In the genomic region with DNA sequence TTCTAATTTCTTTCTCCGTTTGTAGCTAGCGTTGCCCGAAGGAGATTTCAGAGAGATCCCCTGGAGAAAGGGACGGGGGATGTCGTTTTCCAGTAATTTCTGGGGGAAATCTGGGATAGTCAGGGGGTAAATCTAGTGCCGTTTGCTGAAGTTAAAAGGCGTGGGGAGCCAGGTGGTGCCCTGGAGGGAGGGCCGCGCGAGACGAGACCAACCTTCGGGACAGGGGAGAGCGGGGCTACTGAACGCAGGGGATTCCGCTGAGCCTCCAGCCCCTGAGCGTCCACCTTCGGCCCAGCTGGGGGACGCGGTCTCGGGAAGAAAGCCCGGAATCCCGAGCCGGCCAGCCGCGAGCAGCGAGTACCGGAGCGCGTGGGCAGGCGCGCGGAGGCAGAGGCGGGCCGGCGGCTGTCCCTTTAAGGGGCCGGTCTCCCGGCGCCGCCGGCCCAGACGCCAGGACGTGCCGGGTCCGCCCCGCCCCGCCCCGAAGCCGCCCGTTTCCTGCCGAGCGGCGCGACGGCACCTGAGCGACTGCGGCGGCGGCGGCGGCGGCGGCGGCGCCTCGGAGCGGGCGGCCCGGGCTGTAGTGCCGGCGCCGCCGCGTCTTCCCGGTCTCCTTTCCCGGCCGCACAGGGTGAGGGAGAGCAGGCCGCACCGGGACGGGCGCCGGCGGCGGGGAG, we compare ENCODE assay signal across 8 cellular contexts. TPM values are rescaled to one million over a fixed set of nuclear protein-coding genes. Genes with fewer than 3 reads are reported as not detected.
DNase-seq lines count a peak whose midpoint lies in the region; ATAC-seq and TF ChIP-seq lines count a peak whose summit lies in the region.

A gene with protein sequence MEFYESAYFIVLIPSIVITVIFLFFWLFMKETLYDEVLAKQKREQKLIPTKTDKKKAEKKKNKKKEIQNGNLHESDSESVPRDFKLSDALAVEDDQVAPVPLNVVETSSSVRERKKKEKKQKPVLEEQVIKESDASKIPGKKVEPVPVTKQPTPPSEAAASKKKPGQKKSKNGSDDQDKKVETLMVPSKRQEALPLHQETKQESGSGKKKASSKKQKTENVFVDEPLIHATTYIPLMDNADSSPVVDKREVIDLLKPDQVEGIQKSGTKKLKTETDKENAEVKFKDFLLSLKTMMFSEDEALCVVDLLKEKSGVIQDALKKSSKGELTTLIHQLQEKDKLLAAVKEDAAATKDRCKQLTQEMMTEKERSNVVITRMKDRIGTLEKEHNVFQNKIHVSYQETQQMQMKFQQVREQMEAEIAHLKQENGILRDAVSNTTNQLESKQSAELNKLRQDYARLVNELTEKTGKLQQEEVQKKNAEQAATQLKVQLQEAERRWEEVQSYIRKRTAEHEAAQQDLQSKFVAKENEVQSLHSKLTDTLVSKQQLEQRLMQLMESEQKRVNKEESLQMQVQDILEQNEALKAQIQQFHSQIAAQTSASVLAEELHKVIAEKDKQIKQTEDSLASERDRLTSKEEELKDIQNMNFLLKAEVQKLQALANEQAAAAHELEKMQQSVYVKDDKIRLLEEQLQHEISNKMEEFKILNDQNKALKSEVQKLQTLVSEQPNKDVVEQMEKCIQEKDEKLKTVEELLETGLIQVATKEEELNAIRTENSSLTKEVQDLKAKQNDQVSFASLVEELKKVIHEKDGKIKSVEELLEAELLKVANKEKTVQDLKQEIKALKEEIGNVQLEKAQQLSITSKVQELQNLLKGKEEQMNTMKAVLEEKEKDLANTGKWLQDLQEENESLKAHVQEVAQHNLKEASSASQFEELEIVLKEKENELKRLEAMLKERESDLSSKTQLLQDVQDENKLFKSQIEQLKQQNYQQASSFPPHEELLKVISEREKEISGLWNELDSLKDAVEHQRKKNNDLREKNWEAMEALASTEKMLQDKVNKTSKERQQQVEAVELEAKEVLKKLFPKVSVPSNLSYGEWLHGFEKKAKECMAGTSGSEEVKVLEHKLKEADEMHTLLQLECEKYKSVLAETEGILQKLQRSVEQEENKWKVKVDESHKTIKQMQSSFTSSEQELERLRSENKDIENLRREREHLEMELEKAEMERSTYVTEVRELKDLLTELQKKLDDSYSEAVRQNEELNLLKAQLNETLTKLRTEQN (N-terminal part only) (plus strand): TSS at position 484 of the 677 bp plus-strand sequence. CDS start 31,842 bp downstream, outside the sequence.

- H3K79me2 ChIP-seq in OCI-LY1 (ENCODE audit: insufficient read depth, low read length): peaks cover 35% of the 10 kb centered on the region

- H3K9me2 ChIP-seq in OCI-LY1 (ENCODE audit: low read depth, low read length): no peaks in the 10 kb centered on the region

- peak within 1 kb of the TSS; percentile 90 for H3K9ac ChIP-seq in OCI-LY1 (ENCODE audit: low read length)

- H4K20me1 ChIP-seq in OCI-LY1 (ENCODE audit: insufficient read depth, low read length): peaks cover 2% of the 10 kb centered on the region

- peak within 1 kb of the TSS; percentile 93 to 96 (median 94) for H3K4me3 Mint-ChIP-seq in CD8-positive, alpha-beta memory T cell

- H3K27ac ChIP-seq in CD8-positive, alpha-beta memory T cell (ENCODE audit: low read depth, low read length): peak within 1 kb of the TSS; percentile 70
- peak within 1 kb of the TSS; percentile 70 for H3K27ac ChIP-seq in OCI-LY1 (ENCODE audit: low read depth, low read length, poor library complexity, severe bottlenecking)

- no peaks in the 10 kb centered on the region for H3K27me3 Mint-ChIP-seq in CD8-positive, alpha-beta memory T cell

- peak within 1 kb of the TSS; percentile 83 for H3K4me2 ChIP-seq in OCI-LY1 (ENCODE audit: low read length)

- no peaks in the 10 kb centered on the region for H3K9me3 Mint-ChIP-seq in CD8-positive, alpha-beta memory T cell

- peak within 1 kb of the TSS; percentile 88 for H2AFZ ChIP-seq in OCI-LY1 (ENCODE audit: low read length)

- H3K27ac Mint-ChIP-seq in CD8-positive, alpha-beta memory T cell: peak within 1 kb of the TSS; percentile 92 to 96 (median 95)

- peak within 1 kb of the TSS; percentile 82 for H3K4me3 ChIP-seq in CD8-positive, alpha-beta memory T cell (ENCODE audit: low read length)
- peak within 1 kb of the TSS; percentile 94 for H3K4me3 ChIP-seq in OCI-LY1 (ENCODE audit: low read depth, low read length, poor library complexity, severe bottlenecking)
- H3K4me3 ChIP-seq in mononuclear cell (ENCODE audit: low read length): peak within 1 kb of the TSS; percentile 62

- H3K4me1 Mint-ChIP-seq in CD8-positive, alpha-beta memory T cell: peaks cover 17 to 30% (median 26%) of the 10 kb centered on the region in 3 donors

- H3K9me3 ChIP-seq in CD8-positive, alpha-beta memory T cell (ENCODE audit: low read length): no peaks in the 10 kb centered on the region
- H3K9me3 ChIP-seq in OCI-LY1 (ENCODE audit: low read length) (no peaks in the 10 kb centered on the region), mononuclear cell (ENCODE audit: low read depth, low read length) (no peaks in the 10 kb centered on the region)

- no peak for TF ChIP-seq CTCF in OCI-LY1 (IDR thresholded peaks at IDR 0.05; ENCODE audit: low read length)

- peaks cover 0 to 11% (median 0%) of the 10 kb centered on the region in 3 donors for H3K36me3 Mint-ChIP-seq in CD8-positive, alpha-beta memory T cell

- no peaks in the 10 kb centered on the region for H3K36me3 ChIP-seq in CD8-positive, alpha-beta memory T cell (ENCODE audit: insufficient read depth, low read length)
- no peaks in the 10 kb centered on the region for H3K36me3 ChIP-seq in OCI-LY1 (ENCODE audit: insufficient read depth, low read length)

- CTCF ChIA-PET in CD8-positive, alpha-beta memory T cell (lab: Charles Lee): no interaction called here

- POLR2A ChIA-PET in CD8-positive, alpha-beta memory T cell (lab: Charles Lee): no interaction called here

- peak; percentile 83 for ATAC-seq in GM19463 (IDR thresholded peaks at IDR 0.05; ENCODE audit: unreplicated experiment)

- H3K4me1 ChIP-seq in CD8-positive, alpha-beta memory T cell (ENCODE audit: insufficient read depth, low read length): peaks cover 46% of the 10 kb centered on the region
- H3K4me1 ChIP-seq in OCI-LY1 (ENCODE audit: insufficient read depth, low read length, severe bottlenecking) (peaks cover 41% of the 10 kb centered on the region), mononuclear cell (ENCODE audit: insufficient read depth, low read length) (peaks cover 42% of the 10 kb centered on the region)

- DNase-seq in CD8-positive, alpha-beta memory T cell: peak; percentile 75 to 88 (median 86)
- DNase-seq in HPDE6-E6E7 (ENCODE audit: extremely low spot score): peak; percentile 82
- peak; percentile 89 for DNase-seq in activated CD8-positive, alpha-beta memory T cell treated with anti-CD3 and anti-CD28 coated beads, Interleukin-2, amount 50 U/mL, for 48 hours
- DNase-seq in epidermal melanocyte (ENCODE audit: insufficient read length, low spot score): peak; percentile 67
- DNase-seq in stimulated activated CD8-positive, alpha-beta memory T cell treated with anti-CD3 and anti-CD28 coated beads, Interleukin-4, amount 100 ng/mL, for 1 hour (ENCODE audit: low read depth in 2 of 2, low spot score in 1 of 2): peak; percentile 60 to 61

- no peaks in the 10 kb centered on the region for H3F3A ChIP-seq in OCI-LY1 (ENCODE audit: insufficient read depth, low read length)

- no peaks in the 10 kb centered on the region for H3K27me3 ChIP-seq in CD8-positive, alpha-beta memory T cell (ENCODE audit: insufficient read depth, low read length, poor library complexity, severe bottlenecking)
- H3K27me3 ChIP-seq in OCI-LY1 (ENCODE audit: insufficient read depth, low read length) (no peaks in the 10 kb centered on the region), mononuclear cell (ENCODE audit: insufficient read depth, low read length) (no peaks in the 10 kb centered on the region)

RNA-seq across cellular contexts. Expression of the gene that starts here (rescaled TPM):
- total RNA-seq in CD8-positive, alpha-beta memory T cell: 100 to 1,000 TPM; 145 to 146 TPM
- polyA plus RNA-seq in CD8-positive, alpha-beta memory T cell: 50.4 TPM
- 75.0 TPM for total RNA-seq in mononuclear cell

Comparison
In these comparisons a context has a peak if more than half of its experiments do, and no peak if none do; other contexts are left out.
1. Peak in every context shown above with its lines: DNase-seq, ATAC-seq, H3K4me3 ChIP-seq and H3K27ac ChIP-seq.